In genomic region chr5:136162001-136162400, GRCh38 we compare ENCODE assay signal across 18 cellular contexts. TPM values are rescaled to one million over a fixed set of nuclear protein-coding genes. Genes with fewer than 3 reads are reported as not detected.
"Had no signal": no experiment of that assay in that cellular context is flagged by ENCODE, and none has a peak within 500 bp of the region (broad histone marks: within the 10 kb centered on the region; RNA-seq: fewer than 3 reads in every experiment).

No MANE protein-coding gene starts in this region.

- H3K4me3 ChIP-seq: skin epidermis, suprapubic skin had no signal

- H3K9me3 ChIP-seq: SK-N-SH, suprapubic skin had no signal

- H3K4me1 Mint-ChIP-seq: activated CD4-positive, alpha-beta T cell treated with anti-CD3 and anti-CD28 coated beads, Interleukin-2, amount 10 ng/mL, durations not matched to agents 7 days and 5 days had no signal

- H3K27ac Mint-ChIP-seq: activated CD4-positive, alpha-beta T cell treated with anti-CD3 and anti-CD28 coated beads, Interleukin-2, amount 10 ng/mL, durations not matched to agents 7 days and 5 days; activated naive CD4-positive, alpha-beta T cell treated with anti-CD3 and anti-CD28 coated beads for 36 hours; activated T-helper 17 cell treated with anti-CD3 and anti-CD28 coated beads, Interleukin-2, amount 50 U/mL, for 72 hours; stimulated activated memory B cell treated with anti-CD40 and anti-IgM and Interleukin-4, amounts not matched to agents 10 μg/mL and 1 μg/mL and 100 μg/mL, for 72 hours had no signal

- H3K4me2 ChIP-seq: SK-N-SH had no signal

- H3K9ac ChIP-seq: SK-N-SH had no signal

- H3K9me2 ChIP-seq: SK-N-SH had no signal

- H3K27me3 ChIP-seq: suprapubic skin had no signal

- ATAC-seq: activated T-helper 17 cell treated with anti-CD3 and anti-CD28 coated beads, Interleukin-2, amount 50 U/mL, for 72 hours; effector memory CD8-positive, alpha-beta T cell; left colon; stimulated activated memory B cell treated with anti-CD40 and anti-IgM and Interleukin-4, amounts not matched to agents 10 μg/mL and 1 μg/mL and 100 μg/mL, for 72 hours had no signal

- H3K27ac ChIP-seq: epithelial cell of prostate, skin epidermis, suprapubic skin had no signal

- H3K4me3 Mint-ChIP-seq: activated CD4-positive, alpha-beta T cell treated with anti-CD3 and anti-CD28 coated beads, Interleukin-2, amount 10 ng/mL, durations not matched to agents 7 days and 5 days; activated naive CD4-positive, alpha-beta T cell treated with anti-CD3 and anti-CD28 coated beads for 36 hours; activated T-helper 17 cell treated with anti-CD3 and anti-CD28 coated beads, Interleukin-2, amount 50 U/mL, for 72 hours; effector memory CD8-positive, alpha-beta T cell; stimulated activated memory B cell treated with anti-CD40 and anti-IgM and Interleukin-4, amounts not matched to agents 10 μg/mL and 1 μg/mL and 100 μg/mL, for 72 hours had no signal

- H3K4me1 ChIP-seq: suprapubic skin had no signal

- DNase-seq: activated CD4-positive, alpha-beta T cell treated with anti-CD3 and anti-CD28 coated beads, Interleukin-2, amount 10 ng/mL, durations not matched to agents 7 days and 5 days; activated naive CD4-positive, alpha-beta T cell treated with anti-CD3 and anti-CD28 coated beads for 36 hours; activated T-cell treated with anti-CD3 and anti-CD28 coated beads for 4 hours; central memory CD4-positive, alpha-beta T cell; effector memory CD8-positive, alpha-beta T cell; left colon; mesenchymal stem cell; SK-N-SH had no signal

- H3K9me3 Mint-ChIP-seq: activated CD4-positive, alpha-beta T cell treated with anti-CD3 and anti-CD28 coated beads, Interleukin-2, amount 10 ng/mL, durations not matched to agents 7 days and 5 days; activated naive CD4-positive, alpha-beta T cell treated with anti-CD3 and anti-CD28 coated beads for 36 hours; activated T-helper 17 cell treated with anti-CD3 and anti-CD28 coated beads, Interleukin-2, amount 50 U/mL, for 72 hours; effector memory CD8-positive, alpha-beta T cell; stimulated activated memory B cell treated with anti-CD40 and anti-IgM and Interleukin-4, amounts not matched to agents 10 μg/mL and 1 μg/mL and 100 μg/mL, for 72 hours had no signal

- H3K27me3 Mint-ChIP-seq: activated CD4-positive, alpha-beta T cell treated with anti-CD3 and anti-CD28 coated beads, Interleukin-2, amount 10 ng/mL, durations not matched to agents 7 days and 5 days; activated T-helper 17 cell treated with anti-CD3 and anti-CD28 coated beads, Interleukin-2, amount 50 U/mL, for 72 hours; effector memory CD8-positive, alpha-beta T cell; stimulated activated memory B cell treated with anti-CD40 and anti-IgM and Interleukin-4, amounts not matched to agents 10 μg/mL and 1 μg/mL and 100 μg/mL, for 72 hours had no signal

RNA-seq across cellular contexts. Expression of gene SMIM32, which starts 31.0 kb away (rescaled TPM):
- total RNA-seq: activated CD4-positive, alpha-beta T cell treated with anti-CD3 and anti-CD28 coated beads, Interleukin-2, amount 10 ng/mL, durations not matched to agents 7 days and 5 days; activated CD8-positive, alpha-beta memory T cell treated with anti-CD3 and anti-CD28 coated beads for 36 hours; activated naive CD4-positive, alpha-beta T cell treated with anti-CD3 and anti-CD28 coated beads for 36 hours; activated T-helper 17 cell treated with anti-CD3 and anti-CD28 coated beads, Interleukin-2, amount 50 U/mL, for 72 hours; glomerular endothelial cell; osteoblast; suprapubic skin; T-helper 1 cell treated with Interleukin-12 subunit alpha and Interleukin-12 subunit beta and Interleukin-4 antibody, amounts not matched to agents 30 ng/mL and 1 ng/mL, for 36 hours; urinary bladder had no signal
